ENCODE assay signal across 9 cellular contexts in genomic region chr12:80763874-80764273, GRCh38. TPM values are rescaled to one million over a fixed set of nuclear protein-coding genes. Genes with fewer than 3 reads are reported as not detected.
DNase-seq lines count a peak whose midpoint lies in the region; ATAC-seq, FAIRE-seq and TF ChIP-seq lines count a peak whose summit lies in the region.
"Had no signal": no experiment of that assay in that cellular context is flagged by ENCODE, and none has a peak within 500 bp of the region (broad histone marks: within the 10 kb centered on the region; RNA-seq: fewer than 3 reads in every experiment).

No MANE protein-coding gene starts in this region.

- TF ChIP-seq CTCF in Panc1 (IDR thresholded peaks at IDR 0.05), result peak; percentile 58; the same call in 1 of the 2 replicates

- BruUV-seq in Panc1 (replicated peaks; lab: Mats Ljungman, UMichigan), result no TSS peak

- H3K9me3 ChIP-seq in Panc1 (ENCODE audit: control insufficient read depth, insufficient read depth, low read depth, low read length), result no peaks in the 10 kb centered on the region

- in situ Hi-C loops in Panc1 (cut with HindIII; ENCODE audit: low pct_unique_long_range_greater_than_20kb, low sequenced_read_pairs), result no loop called here

- no peaks in the 10 kb centered on the region for H3K36me3 ChIP-seq in Panc1 (ENCODE audit: control insufficient read depth, insufficient read depth, low read length)

- no peaks in the 10 kb centered on the region for H3K27me3 ChIP-seq in Panc1 (ENCODE audit: control insufficient read depth, insufficient read depth, low read length)

- H3K4me1 ChIP-seq in Panc1 (ENCODE audit: control insufficient read depth, insufficient read depth, low read length), result no peaks in the 10 kb centered on the region

- POLR2A ChIA-PET in Panc1 (lab: Charles Lee), result no interaction called here

- intact Hi-C loops in Panc1 (cut with micrococcal nuclease; ENCODE audit: unreplicated experiment), result loop anchor here (2.0 to 5.0 kb wide), 2 partner anchors 292 to 351 kb away; no protein-coding TSS in a partner anchor

- peak; percentile 20 for DNase-seq in GM03348 (ENCODE audit: low spot score)
- peak; percentile 5 for DNase-seq in HTR-8/SVneo (ENCODE audit: insufficient read length, low spot score)
- DNase-seq in Panc1 (ENCODE audit: low read depth, low spot score), result peak; percentile 5
- peak; percentile 65 for DNase-seq in fibroblast of the conjunctiva (ENCODE audit: low read depth)
- DNase-seq in superior temporal gyrus (ENCODE audit: extremely low spot score), result peak; percentile 76
- no peak for DNase-seq in mesenteric fat pad (ENCODE audit: low spot score)

- ATAC-seq in Panc1 (no peak), GM18870 (IDR thresholded peaks at IDR 0.05; ENCODE audit: unreplicated experiment) (no peak), HG02571 (IDR thresholded peaks at IDR 0.05; ENCODE audit: unreplicated experiment) (no peak)

- CTCF ChIA-PET in Panc1 (lab: Charles Lee), result no interaction called here

- H3K27ac ChIP-seq in Panc1 (ENCODE audit: low read length), result no peak overlapping the region

- FAIRE-seq in HTR-8/SVneo (lab: Jason Lieb, UNC), result no peak

- H3K4me3 ChIP-seq in Panc1 (ENCODE audit: low read depth in 2 of 2, low read length in 2 of 2), result no peak overlapping the region

RNA-seq across cellular contexts. Expression of gene MYF5, which starts 47.2 kb away (rescaled TPM):
- not detected for total RNA-seq in Panc1 (2021; ENCODE audit: unreplicated experiment)
- not detected for polyA plus RNA-seq in Panc1 (2012; ENCODE audit: insufficient read length)
- total RNA-seq in mesenteric fat pad, result not detected
- total RNA-seq: activated CD8-positive, alpha-beta memory T cell treated with anti-CD3 and anti-CD28 coated beads for 36 hours had no signal

RNA-seq across cellular contexts. Expression of gene MYF6, which starts 56.4 kb away (rescaled TPM):
- not detected for total RNA-seq in Panc1 (2021; ENCODE audit: unreplicated experiment)
- polyA plus RNA-seq in Panc1 (2012; ENCODE audit: insufficient read length), result not detected
- total RNA-seq in mesenteric fat pad, result not detected
- total RNA-seq: activated CD8-positive, alpha-beta memory T cell treated with anti-CD3 and anti-CD28 coated beads for 36 hours had no signal
